In genomic region chr10:103793920-103794883, GRCh38 we compare ENCODE assay signal across 1 cellular context.
TF ChIP-seq lines count a peak whose summit lies in the region.

No MANE protein-coding gene starts in this region.

TF ChIP-seq in HepG2, 621 proteins besides CTCF, POLR2A, EP300 and RAD21 (continued from another document and continues in another):
- TF ChIP-seq TFAP4 (IDR thresholded peaks at IDR 0.05; ENCODE audit: borderline replicate concordance, low read depth) = peak; percentile 78; the same call in 1 of the 2 replicates
- TF ChIP-seq E2F1 (CRISPR knock-in tag; IDR thresholded peaks at IDR 0.05) = no peak
- 0 out of 2 replicates have a peak, but pooled peaks have one; percentile 46 for TF ChIP-seq ZNF263 (CRISPR knock-in tag; IDR thresholded peaks at IDR 0.05)
- TF ChIP-seq ZNF460 (CRISPR knock-in tag; IDR thresholded peaks at IDR 0.05; ENCODE audit: borderline replicate concordance) = peak; percentile 33; the same call in 1 of the 2 replicates
- peak; percentile 75; the same call in 1 of the 2 replicates for TF ChIP-seq MAZ (IDR thresholded peaks at IDR 0.05; ENCODE audit: borderline replicate concordance, low read depth, low read length)
- peak; percentile 56; the same call in 1 of the 2 replicates for TF ChIP-seq MAZ (CRISPR knock-in tag; IDR thresholded peaks at IDR 0.05; ENCODE audit: low read depth)
- TF ChIP-seq FOSL1 (CRISPR knock-in tag; IDR thresholded peaks at IDR 0.05; ENCODE audit: borderline replicate concordance) = no peak
- TF ChIP-seq NCOA2 (CRISPR knock-in tag; IDR thresholded peaks at IDR 0.05) = peak; percentile 99
- no peak for TF ChIP-seq TERF1 (CRISPR knock-in tag; IDR thresholded peaks at IDR 0.05)
- no peak for TF ChIP-seq CREB1 (IDR thresholded peaks at IDR 0.05)
- TF ChIP-seq CREB1 (CRISPR knock-in tag; IDR thresholded peaks at IDR 0.05) = peak; percentile 80
- peak; percentile 95 for TF ChIP-seq MLX (CRISPR knock-in tag; IDR thresholded peaks at IDR 0.05)
- no peak for TF ChIP-seq TEF (CRISPR knock-in tag; IDR thresholded peaks at IDR 0.05)
- peak; percentile 73; the same call in 1 of the 2 replicates for TF ChIP-seq KDM5B (CRISPR knock-in tag; IDR thresholded peaks at IDR 0.05; ENCODE audit: borderline replicate concordance)
- 0 out of 2 replicates have a peak, but pooled peaks have one; percentile 37 for TF ChIP-seq FOXK2 (IDR thresholded peaks at IDR 0.05)
- TF ChIP-seq ZBTB44 (CRISPR knock-in tag; IDR thresholded peaks at IDR 0.05) = no peak
- TF ChIP-seq PAWR (CRISPR knock-in tag; IDR thresholded peaks at IDR 0.05; ENCODE audit: borderline replicate concordance) = no peak
- TF ChIP-seq FOXA3 (CRISPR knock-in tag; IDR thresholded peaks at IDR 0.05) = peak; percentile 99
- peak; percentile 48; the same call in 1 of the 2 replicates for TF ChIP-seq THAP9 (CRISPR knock-in tag; IDR thresholded peaks at IDR 0.05; ENCODE audit: borderline replicate concordance)
- peak; percentile 97 for TF ChIP-seq ZNF34 (CRISPR knock-in tag; IDR thresholded peaks at IDR 0.05; ENCODE audit: borderline replicate concordance)
- TF ChIP-seq GATAD2A (CRISPR knock-in tag; IDR thresholded peaks at IDR 0.05) = peak; percentile 99
- TF ChIP-seq PRPF4 (IDR thresholded peaks at IDR 0.05; ENCODE audit: low read depth, low read length, poor library complexity, severe bottlenecking) = peak; percentile 73
- TF ChIP-seq ZNF782 (CRISPR knock-in tag; IDR thresholded peaks at IDR 0.05; ENCODE audit: borderline replicate concordance) = peak; percentile 83; the same call in 1 of the 2 replicates
- no peak for TF ChIP-seq MYNN (CRISPR knock-in tag; IDR thresholded peaks at IDR 0.05; ENCODE audit: low read depth)
- no peak for TF ChIP-seq SALL2 (CRISPR knock-in tag; IDR thresholded peaks at IDR 0.05)
- TF ChIP-seq NONO (IDR thresholded peaks at IDR 0.05) = no peak
- TF ChIP-seq NONO (CRISPR knock-in tag; conservative IDR thresholded peaks at IDR 0.05) = peak; percentile 96
- no peak for TF ChIP-seq GPN1 (CRISPR knock-in tag; IDR thresholded peaks at IDR 0.05; ENCODE audit: borderline replicate concordance)
- TF ChIP-seq ZNF331 (CRISPR knock-in tag; IDR thresholded peaks at IDR 0.05) = peak; percentile 94
- TF ChIP-seq SP140L (CRISPR knock-in tag; IDR thresholded peaks at IDR 0.05; ENCODE audit: borderline replicate concordance) = peak; percentile 69; the same call in 1 of the 2 replicates
- peak; percentile 70; the same call in 1 of the 2 replicates for TF ChIP-seq ZNF160 (CRISPR knock-in tag; IDR thresholded peaks at IDR 0.05)
- no peak; the same call in 1 of the 2 replicates for TF ChIP-seq KLF15 (CRISPR knock-in tag; IDR thresholded peaks at IDR 0.05; ENCODE audit: borderline replicate concordance)
- TF ChIP-seq RCOR2 (CRISPR knock-in tag; IDR thresholded peaks at IDR 0.05) = peak; percentile 94
- no peak for TF ChIP-seq MTA3 (CRISPR knock-in tag; IDR thresholded peaks at IDR 0.05)
- TF ChIP-seq ZBTB20 (CRISPR knock-in tag; IDR thresholded peaks at IDR 0.05; ENCODE audit: borderline replicate concordance, low read depth) = peak; percentile 91; the same call in 1 of the 2 replicates
- TF ChIP-seq ZSCAN9 (CRISPR knock-in tag; IDR thresholded peaks at IDR 0.05; ENCODE audit: borderline replicate concordance) = peak; percentile 81; the same call in 1 of the 2 replicates
- peak; percentile 96 for TF ChIP-seq HNF1B (CRISPR knock-in tag; IDR thresholded peaks at IDR 0.05)
- TF ChIP-seq ZNF329 (CRISPR knock-in tag; IDR thresholded peaks at IDR 0.05; ENCODE audit: low read depth) = 0 out of 2 replicates have a peak, but pooled peaks have one; percentile 18
- TF ChIP-seq SMYD3 (CRISPR knock-in tag; IDR thresholded peaks at IDR 0.05) = no peak
- TF ChIP-seq EZH2 (conservative IDR thresholded peaks at IDR 0.05; ENCODE audit: low read depth, low read length) = no peak
- TF ChIP-seq SNAI1 (CRISPR knock-in tag; IDR thresholded peaks at IDR 0.05; ENCODE audit: borderline replicate concordance) = no peak; the same call in 1 of the 2 replicates
- TF ChIP-seq ARID3A (IDR thresholded peaks at IDR 0.05; ENCODE audit: low read depth, low read length) = peak; percentile 90
- peak; percentile 97 for TF ChIP-seq HNF4G (IDR thresholded peaks at IDR 0.05; ENCODE audit: borderline replicate concordance, low read depth, low read length)
- TF ChIP-seq HNF4G (CRISPR knock-in tag; IDR thresholded peaks at IDR 0.05; ENCODE audit: borderline replicate concordance, low read depth) = peak; percentile 92; the same call in 1 of the 2 replicates
- TF ChIP-seq ZNF10 (CRISPR knock-in tag; IDR thresholded peaks at IDR 0.05; ENCODE audit: borderline replicate concordance, low read depth) = no peak
- TF ChIP-seq ZNF609 (CRISPR knock-in tag; IDR thresholded peaks at IDR 0.05; ENCODE audit: borderline replicate concordance) = peak; percentile 98
- TF ChIP-seq SPEN (CRISPR knock-in tag; IDR thresholded peaks at IDR 0.05; ENCODE audit: low read depth) = peak; percentile 81; the same call in 1 of the 2 replicates
- peak; percentile 74 for TF ChIP-seq TP53 (CRISPR knock-in tag; conservative IDR thresholded peaks at IDR 0.05)
